Comparison of ENCODE assay signal across 21 cellular contexts in the genomic region with DNA sequence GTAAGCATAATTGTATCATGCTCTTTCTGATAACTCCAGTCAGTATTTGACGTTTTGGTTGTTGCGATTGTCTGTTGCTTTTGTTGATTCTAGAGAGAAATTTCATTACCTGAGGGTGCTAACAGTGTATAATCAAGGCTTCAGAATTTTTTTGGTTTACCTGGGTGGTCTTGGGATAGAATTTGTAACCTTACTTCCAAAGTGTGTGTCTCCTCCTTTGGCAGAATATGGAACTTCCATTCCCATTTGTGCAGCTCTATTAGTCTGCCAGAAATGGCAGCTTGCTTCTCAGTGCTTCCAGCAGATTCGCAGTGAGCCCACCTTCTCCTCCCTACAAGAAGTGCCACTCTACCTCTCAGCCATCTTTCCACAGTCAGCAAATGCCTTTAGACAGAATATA.
"Had no signal": no experiment of that assay in that cellular context is flagged by ENCODE, and none has a peak within 500 bp of the region (broad histone marks: within the 10 kb centered on the region; RNA-seq: fewer than 3 reads in every experiment).

No MANE protein-coding gene starts in this region.

- H3K36me3 ChIP-seq: cardiac muscle cell, ovary, thyroid gland, uterus had no signal

- H3K9me3 Mint-ChIP-seq: activated CD4-positive, alpha-beta memory T cell treated with anti-CD3 and anti-CD28 coated beads, Interleukin-2, amount 10 ng/mL, durations not matched to agents 7 days and 5 days; activated naive CD8-positive, alpha-beta T cell treated with anti-CD3 and anti-CD28 coated beads, Interleukin-2, amount 10 ng/mL, durations not matched to agents 7 days and 5 days; T-cell had no signal

- ATAC-seq: activated CD4-positive, alpha-beta T cell treated with anti-CD3 and anti-CD28 coated beads for 36 hours; esophagus mucosa; T-cell had no signal

- H3K27ac Mint-ChIP-seq: activated CD4-positive, alpha-beta memory T cell treated with anti-CD3 and anti-CD28 coated beads, Interleukin-2, amount 10 ng/mL, durations not matched to agents 7 days and 5 days; activated CD4-positive, alpha-beta T cell treated with anti-CD3 and anti-CD28 coated beads for 36 hours; activated naive CD8-positive, alpha-beta T cell treated with anti-CD3 and anti-CD28 coated beads, Interleukin-2, amount 10 ng/mL, durations not matched to agents 7 days and 5 days; T-cell had no signal

- DNase-seq: activated CD4-positive, alpha-beta memory T cell treated with anti-CD3 and anti-CD28 coated beads, Interleukin-2, amount 10 ng/mL, durations not matched to agents 7 days and 5 days; activated CD4-positive, alpha-beta T cell treated with anti-CD3 and anti-CD28 coated beads for 36 hours; activated gamma-delta T cell treated with Interleukin-2 at 50 U/mL for 16 hours; activated naive CD8-positive, alpha-beta T cell treated with anti-CD3 and anti-CD28 coated beads, Interleukin-2, amount 10 ng/mL, durations not matched to agents 7 days and 5 days; activated T-cell treated with anti-CD3 and anti-CD28 coated beads, Interleukin-2, amount 50 U/mL, for 48 hours; foreskin melanocyte; kidney; left ventricle myocardium inferior; mesenchymal stem cell; ovary; stimulated activated CD4-positive, alpha-beta T cell treated with anti-CD3 and anti-CD28 coated beads, Interleukin-15, amount 100 ng/mL, for 24 hours; stimulated activated CD4-positive, alpha-beta T cell treated with anti-CD3 and anti-CD28 coated beads, Interleukin-4, amount 100 ng/mL, for 4 hours; stomach; T-cell; T1000; thyroid gland; uterus had no signal

- H3K27ac ChIP-seq: ascending aorta, left ventricle myocardium inferior, ovary, stomach, thyroid gland, uterus, VCaP had no signal

- H3K4me3 Mint-ChIP-seq: activated CD4-positive, alpha-beta memory T cell treated with anti-CD3 and anti-CD28 coated beads, Interleukin-2, amount 10 ng/mL, durations not matched to agents 7 days and 5 days; activated CD4-positive, alpha-beta T cell treated with anti-CD3 and anti-CD28 coated beads for 36 hours; activated naive CD8-positive, alpha-beta T cell treated with anti-CD3 and anti-CD28 coated beads, Interleukin-2, amount 10 ng/mL, durations not matched to agents 7 days and 5 days; T-cell had no signal

- H3K27me3 ChIP-seq: ascending aorta, cardiac muscle cell, ovary, stomach, thyroid gland, uterus had no signal

- H3K4me3 ChIP-seq: ascending aorta, cardiac muscle cell, left ventricle myocardium inferior, ovary, stomach, thyroid gland, uterus had no signal

- H3K27me3 Mint-ChIP-seq: activated CD4-positive, alpha-beta memory T cell treated with anti-CD3 and anti-CD28 coated beads, Interleukin-2, amount 10 ng/mL, durations not matched to agents 7 days and 5 days; activated CD4-positive, alpha-beta T cell treated with anti-CD3 and anti-CD28 coated beads for 36 hours; activated naive CD8-positive, alpha-beta T cell treated with anti-CD3 and anti-CD28 coated beads, Interleukin-2, amount 10 ng/mL, durations not matched to agents 7 days and 5 days; T-cell had no signal

- H3K9me3 ChIP-seq: ascending aorta, left ventricle myocardium inferior, ovary, stomach, thyroid gland, uterus had no signal
